ENCODE assay signal across 23 cellular contexts in the genomic region with DNA sequence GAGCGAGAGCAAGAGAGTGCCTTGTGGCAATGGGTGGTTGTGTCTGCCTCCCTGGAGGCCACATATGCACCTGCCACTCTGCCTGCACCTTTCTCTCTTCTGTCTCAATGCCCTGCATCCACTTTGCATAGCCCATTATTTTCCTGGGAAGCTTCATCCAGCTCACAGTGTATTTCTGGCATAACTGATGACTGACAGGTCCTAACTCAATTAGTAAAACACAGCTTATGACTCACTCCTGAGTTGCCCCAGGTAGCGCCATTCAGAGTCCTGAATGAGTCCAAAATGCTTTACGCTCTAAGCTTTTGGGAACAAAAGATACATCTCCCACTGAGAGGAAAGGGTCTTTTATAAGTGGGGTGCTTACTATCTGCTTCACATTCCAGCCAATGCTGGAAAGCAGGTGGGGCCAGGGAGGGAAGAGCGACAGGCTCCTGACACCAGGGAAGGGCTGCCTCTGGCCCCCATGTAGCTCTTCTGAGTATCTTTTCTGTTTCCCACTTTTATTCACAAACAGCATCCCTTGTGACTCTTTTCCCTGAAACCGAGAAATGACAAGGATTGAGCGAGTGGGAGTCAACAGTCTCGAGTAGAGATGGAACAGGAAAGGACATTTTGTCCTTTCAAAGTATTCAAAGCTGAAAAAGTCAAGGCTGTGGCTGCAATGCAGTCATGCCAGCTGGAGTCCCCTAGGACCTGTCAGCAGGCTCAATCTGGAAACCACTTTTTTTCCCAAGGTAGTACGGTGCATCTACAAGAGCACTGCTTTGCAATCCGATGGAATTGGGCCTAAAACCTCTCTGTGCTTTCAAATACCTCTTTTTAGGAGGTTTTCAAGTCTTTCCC.
A peak's percentile ranks its signal among the peaks of the same experiment; 100 is the strongest.
DNase-seq lines count a peak whose midpoint lies in the region; ATAC-seq and TF ChIP-seq lines count a peak whose summit lies in the region.
"Had no signal": no experiment of that assay in that cellular context is flagged by ENCODE, and none has a peak within 500 bp of the region (broad histone marks: within the 10 kb centered on the region; RNA-seq: fewer than 3 reads in every experiment).

No MANE protein-coding gene starts in this region.

- intact Hi-C loops in right cardiac atrium (cut with DNase I): no loop called here
- intact Hi-C loops in body of pancreas (cut with DNase I): no loop called here
- intact Hi-C loops in A673 (cut with micrococcal nuclease; ENCODE audit: unreplicated experiment): no loop called here

- H3K4me1 ChIP-seq in RWPE2 (ENCODE audit: insufficient read depth, poor library complexity, severe bottlenecking): peaks cover 5% of the 10 kb centered on the region
- H3K4me1 ChIP-seq in right cardiac atrium (ENCODE audit: control insufficient read depth, insufficient read depth, low read length): peaks cover 4% of the 10 kb centered on the region
- H3K4me1 ChIP-seq in body of pancreas: peaks cover 4% of the 10 kb centered on the region
- H3K4me1 ChIP-seq in A673 (ENCODE audit: insufficient read depth, low read length, poor library complexity, severe bottlenecking): no peaks in the 10 kb centered on the region
- H3K4me1 ChIP-seq: lower lobe of right lung, parathyroid adenoma, SJCRH30, tibial nerve had no signal

- CTCF ChIA-PET in A673 (lab: Charles Lee): no interaction called here

- DNase-seq in NCI-H82 (lab: John Stamatoyannopoulos, UW) (peak; percentile 29), NCI-H82 treated with DMSO at 0.1 percent for 48 hours (lab: John Stamatoyannopoulos, UW; ENCODE audit: unreplicated experiment) (no peak), RWPE2 (ENCODE audit: low spot score) (no peak), right cardiac atrium (peak in 1 of 3 donors; percentile 25), body of pancreas (no peak), A673 (ENCODE audit: low spot score) (no peak)
- DNase-seq: activated effector memory CD4-positive, alpha-beta T cell treated with Interleukin-2 at 50 U/mL for 16 hours; foreskin melanocyte; lower lobe of right lung; naive thymus-derived CD4-positive, alpha-beta T cell; NCI-H446; SJCRH30; small intestine; stimulated activated CD4-positive, alpha-beta T cell treated with anti-CD3 and anti-CD28 coated beads, Interleukin-4, amount 100 ng/mL, for 4 hours; stimulated activated CD8-positive, alpha-beta memory T cell treated with anti-CD3 and anti-CD28 coated beads, Interleukin-4, amount 100 ng/mL, for 48 hours had no signal

- TF ChIP-seq CTCF in RWPE2 (IDR thresholded peaks at IDR 0.05; ENCODE audit: poor library complexity, severe bottlenecking) (no peak), body of pancreas (IDR thresholded peaks at IDR 0.05) (no peak), A673 (conservative IDR thresholded peaks at IDR 0.05; ENCODE audit: low read depth, low read length) (no peak)

- no peaks in the 10 kb centered on the region for H3K36me3 ChIP-seq in RWPE2 (ENCODE audit: low read depth)
- no peaks in the 10 kb centered on the region for H3K36me3 ChIP-seq in body of pancreas (replicated peaks in 1 of 2; ENCODE audit: insufficient read depth in 1 of 2, low read depth in 2 of 2)
- H3K36me3 ChIP-seq in A673 (ENCODE audit: insufficient read depth, low read length, poor library complexity, severe bottlenecking): no peaks in the 10 kb centered on the region
- H3K36me3 ChIP-seq: adrenal gland, lower lobe of right lung, SJCRH30, tibial nerve had no signal

- no peak overlapping the region for H3K4me3 ChIP-seq in RWPE2 (ENCODE audit: severe bottlenecking)
- H3K4me3 ChIP-seq in right cardiac atrium (ENCODE audit: low read length): no peak overlapping the region
- H3K4me3 ChIP-seq in body of pancreas: no peak overlapping the region
- no peak overlapping the region for H3K4me3 ChIP-seq in A673 (ENCODE audit: low read depth, low read length, poor library complexity, severe bottlenecking)
- H3K4me3 ChIP-seq: A549, adrenal gland, lower lobe of right lung, SJCRH30, tibial nerve had no signal

- H3K27ac ChIP-seq in RWPE2 (ENCODE audit: poor library complexity, severe bottlenecking) (no peak overlapping the region), right cardiac atrium (ENCODE audit: low read length) (peak overlapping the region; percentile 46), temporal lobe (ENCODE audit: low read depth, low read length) (peak overlapping the region; percentile 36), body of pancreas (no peak overlapping the region), A673 (ENCODE audit: low read depth, low read length, poor library complexity, severe bottlenecking) (no peak overlapping the region)
- H3K27ac ChIP-seq: A549, C4-2B, lower lobe of right lung, parathyroid adenoma, SJCRH30, tibial nerve had no signal

- TF ChIP-seq POLR2A in body of pancreas (IDR thresholded peaks at IDR 0.05): no peak

- peak; percentile 80 for ATAC-seq in RWPE2 (ENCODE audit: low read depth)
- no peak for ATAC-seq in right cardiac atrium
- ATAC-seq in body of pancreas: no peak
- no peak for ATAC-seq in HG03565 (IDR thresholded peaks at IDR 0.05; ENCODE audit: unreplicated experiment)
- ATAC-seq: A549; activated CD4-positive, CD25-positive, alpha-beta regulatory T cell treated with anti-CD3 and anti-CD28 coated beads, Interleukin-2, amount 50 U/mL, for 24 hours; lower lobe of right lung; naive thymus-derived CD4-positive, alpha-beta T cell had no signal

- POLR2A ChIA-PET in A673 (lab: Charles Lee; ENCODE audit: low non-redundant PET): no interaction called here

- no peaks in the 10 kb centered on the region for H3K27me3 ChIP-seq in RWPE2 (ENCODE audit: insufficient read depth, poor library complexity, severe bottlenecking)
- no peaks in the 10 kb centered on the region for H3K27me3 ChIP-seq in right cardiac atrium (ENCODE audit: control insufficient read depth, insufficient read depth)
- no peaks in the 10 kb centered on the region for H3K27me3 ChIP-seq in body of pancreas
- peaks cover 8% of the 10 kb centered on the region for H3K27me3 ChIP-seq in A673 (replicated peaks; ENCODE audit: insufficient read depth, low read depth, low read length, poor library complexity)
- H3K27me3 ChIP-seq: adrenal gland, SJCRH30, tibial nerve had no signal

- 55% methylated on average over 9 of the region's 9 CpGs for WGBS in right cardiac atrium
- WGBS in body of pancreas, 2 donors: 76 to 78% methylated on average over 9 of the region's 9 CpGs

- no peaks in the 10 kb centered on the region for H3K9me3 ChIP-seq in RWPE2 (ENCODE audit: severe bottlenecking)
- H3K9me3 ChIP-seq in right cardiac atrium (ENCODE audit: control insufficient read depth, low read length): no peaks in the 10 kb centered on the region
- no peaks in the 10 kb centered on the region for H3K9me3 ChIP-seq in body of pancreas
- H3K9me3 ChIP-seq in A673 (ENCODE audit: low read depth, low read length, poor library complexity, severe bottlenecking): no peaks in the 10 kb centered on the region
- H3K9me3 ChIP-seq: A549, adrenal gland, lower lobe of right lung, SJCRH30 had no signal

- no TSS peak for BruUV-seq in A673 (replicated peaks; lab: Mats Ljungman, UMichigan)

Comparison
In these comparisons a context has a peak if more than half of its experiments do, and no peak if none do; other contexts are left out.
1. H3K27ac ChIP-seq: peak in right cardiac atrium (single experiment) and temporal lobe (single experiment); none in RWPE2 (single experiment), body of pancreas (0 of 4) and A673 (single experiment).